In the genomic region with DNA sequence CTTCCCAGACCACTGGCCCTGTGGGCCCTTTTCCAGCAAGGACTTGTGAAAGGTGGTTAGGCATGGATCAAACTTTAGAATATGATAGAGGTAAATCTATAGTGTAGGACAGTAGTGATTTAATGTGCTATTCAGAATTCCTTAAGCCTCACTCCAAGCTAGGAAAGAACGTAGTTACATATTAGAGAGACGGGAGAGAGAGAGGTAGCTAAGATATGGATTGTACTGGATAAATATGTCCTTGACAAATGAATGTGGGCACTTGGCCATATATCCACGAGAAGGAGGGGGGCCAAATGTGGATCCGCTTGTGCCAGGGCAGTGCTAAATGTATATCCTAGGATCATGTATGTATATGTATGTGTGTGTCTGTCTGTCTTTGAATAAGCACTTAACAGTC, we compare ENCODE assay signal across 9 cellular contexts.
DNase-seq lines count a peak whose midpoint lies in the region.
"Had no signal": no experiment of that assay in that cellular context is flagged by ENCODE, and none has a peak within 500 bp of the region (broad histone marks: within the 10 kb centered on the region; RNA-seq: fewer than 3 reads in every experiment).

No MANE protein-coding gene starts in this region.

- DNase-seq in NCI-H2171 treated with DMSO at 0.1 percent for 48 hours (lab: John Stamatoyannopoulos, UW) (peak; percentile 39), NCI-H2171 (lab: John Stamatoyannopoulos, UW) (no peak), NCI-H2227 (lab: John Stamatoyannopoulos, UW; ENCODE audit: unreplicated experiment) (peak; percentile 52), NCI-H69 (lab: John Stamatoyannopoulos, UW) (peak; percentile 26), DMS153 treated with DMSO at 0.1 percent for 48 hours (lab: John Stamatoyannopoulos, UW; ENCODE audit: unreplicated experiment) (no peak), kidney tubule cell (ENCODE audit: low spot score) (no peak), T-helper 1 cell (no peak)
- DNase-seq: CD8-positive, alpha-beta T cell; COR-L47 had no signal

Comparison
In these comparisons a context has a peak if more than half of its experiments do, and no peak if none do; other contexts are left out.
1. DNase-seq: peak in NCI-H2171 treated with DMSO at 0.1 percent for 48 hours (single experiment), NCI-H2227 (single experiment) and NCI-H69 (single experiment); none in NCI-H2171 (single experiment), DMS153 treated with DMSO at 0.1 percent for 48 hours (single experiment), kidney tubule cell (single experiment) and T-helper 1 cell (0 of 5).